ENCODE assay signal across 9 cellular contexts in genomic region chr5:57889558-57889957, GRCh38.
DNase-seq lines count a peak whose midpoint lies in the region; ATAC-seq and TF ChIP-seq lines count a peak whose summit lies in the region.
"Had no signal": no experiment of that assay in that cellular context is flagged by ENCODE, and none has a peak within 500 bp of the region (broad histone marks: within the 10 kb centered on the region; RNA-seq: fewer than 3 reads in every experiment).

No MANE protein-coding gene starts in this region.

- POLR2A ChIA-PET in AG04450 (lab: Yijun Ruan, JAX) = interaction anchor here (0.6 kb wide), 1 partner anchor 571 kb away, joined by 3 read pairs; no protein-coding TSS in a partner anchor

- peak; percentile 78 for TF ChIP-seq RAD21 in Ishikawa (IDR thresholded peaks at IDR 0.05; ENCODE audit: low read depth)

- peak; percentile 46 for DNase-seq in AG04450 (ENCODE audit: low read depth, low spot score)
- DNase-seq in astrocyte of the cerebellum (ENCODE audit: low read depth) = peak; percentile 87
- DNase-seq in kidney epithelial cell (ENCODE audit: low read depth) = peak; percentile 95
- DNase-seq in esophagus muscularis mucosa (ENCODE audit: extremely low spot score) = no peak
- no peak for DNase-seq in NCI-H1694 treated with DMSO at 0.1 percent for 48 hours (lab: John Stamatoyannopoulos, UW)
- DNase-seq: effector memory CD8-positive, alpha-beta T cell had no signal

- 77% methylated on average over 5 of the region's 5 CpGs for WGBS in esophagus muscularis mucosa

- H3K4me3 ChIP-seq in AG04450 (ENCODE audit: low read depth, low read length) (no peak overlapping the region), astrocyte of the cerebellum (ENCODE audit: low read depth, low read length) (no peak overlapping the region), kidney epithelial cell (ENCODE audit: low read depth, low read length) (no peak overlapping the region), esophagus muscularis mucosa (no peak overlapping the region)

- H3K9me3 ChIP-seq in AG04450 (ENCODE audit: control insufficient read depth, insufficient read depth, low read length) = no peaks in the 10 kb centered on the region
- no peaks in the 10 kb centered on the region for H3K9me3 ChIP-seq in esophagus muscularis mucosa

- TF ChIP-seq EP300 in Ishikawa (IDR thresholded peaks at IDR 0.05; ENCODE audit: borderline replicate concordance) = peak; percentile 63; the same call in 1 of the 2 replicates
- no peak for TF ChIP-seq EP300 in esophagus muscularis mucosa (IDR thresholded peaks at IDR 0.05)

- no peak for TF ChIP-seq POLR2A in esophagus muscularis mucosa (IDR thresholded peaks at IDR 0.05; ENCODE audit: low read depth)

- TF ChIP-seq CTCF in AG04450 (IDR thresholded peaks at IDR 0.05; ENCODE audit: low read depth, low read length) (peak; percentile 43), astrocyte of the cerebellum (IDR thresholded peaks at IDR 0.05; ENCODE audit: low read depth, low read length, missing control alignments) (peak; percentile 44), kidney epithelial cell (IDR thresholded peaks at IDR 0.05; ENCODE audit: insufficient read depth, low read length, poor library complexity, severe bottlenecking) (peak; percentile 34), esophagus muscularis mucosa (IDR thresholded peaks at IDR 0.05) (no peak)

- H3K27me3 ChIP-seq in AG04450 (ENCODE audit: control insufficient read depth, insufficient read depth, low read length) = no peaks in the 10 kb centered on the region
- H3K27me3 ChIP-seq in kidney epithelial cell (ENCODE audit: control insufficient read depth, insufficient read depth, low read length) = no peaks in the 10 kb centered on the region
- H3K27me3 ChIP-seq in esophagus muscularis mucosa = no peaks in the 10 kb centered on the region

- intact Hi-C loops in esophagus muscularis mucosa (cut with DNase I) = loop anchor here (5.0 kb wide), 1 partner anchor 568 kb away; no protein-coding TSS in a partner anchor

- H3K27ac ChIP-seq in AG04450 (ENCODE audit: low read depth, low read length) (no peak overlapping the region), esophagus muscularis mucosa (replicated peaks in 1 of 4) (no peak overlapping the region)

- CTCF ChIA-PET in AG04450 (lab: Charles Lee) = interaction anchor here (0.6 kb wide), 1 partner anchor 592 kb away, joined by 3 read pairs; no protein-coding TSS in a partner anchor

- H3K36me3 ChIP-seq in kidney epithelial cell (ENCODE audit: control insufficient read depth, insufficient read depth, low read length) (no peaks in the 10 kb centered on the region), esophagus muscularis mucosa (no peaks in the 10 kb centered on the region)

- H3K4me1 ChIP-seq in esophagus muscularis mucosa = no peaks in the 10 kb centered on the region

- in situ Hi-C loops in astrocyte of the cerebellum (cut with HindIII; ENCODE audit: low sequenced_read_pairs) = no loop called here

- ATAC-seq in HG03460 (IDR thresholded peaks at IDR 0.05; ENCODE audit: unreplicated experiment) (no peak), HG03045 (IDR thresholded peaks at IDR 0.05; ENCODE audit: unreplicated experiment) (no peak)
- ATAC-seq: effector memory CD8-positive, alpha-beta T cell had no signal

TF ChIP-seq in Ishikawa, 13 proteins besides CTCF, POLR2A, EP300 and RAD21:
- TF ChIP-seq MAX (IDR thresholded peaks at IDR 0.05) = peak; percentile 81
- TF ChIP-seq TAF1 (IDR thresholded peaks at IDR 0.05; ENCODE audit: low read depth) = no peak
- no peak for TF ChIP-seq ZBTB7A (IDR thresholded peaks at IDR 0.05; ENCODE audit: low read depth)
- TF ChIP-seq CEBPB (IDR thresholded peaks at IDR 0.05) = no peak
- TF ChIP-seq TEAD4 (IDR thresholded peaks at IDR 0.05) = peak; percentile 88
- no peak for TF ChIP-seq YY1 (IDR thresholded peaks at IDR 0.05; ENCODE audit: low read depth)
- no peak for TF ChIP-seq CREB1 (IDR thresholded peaks at IDR 0.05; ENCODE audit: low read depth)
- TF ChIP-seq FOXM1 (IDR thresholded peaks at IDR 0.05; ENCODE audit: borderline replicate concordance, low read depth) = no peak
- TF ChIP-seq REST (IDR thresholded peaks at IDR 0.05; ENCODE audit: low read depth) = no peak
- peak; percentile 41; the same call in 1 of the 2 replicates for TF ChIP-seq TCF12 (IDR thresholded peaks at IDR 0.05; ENCODE audit: low read depth)
- no peak for TF ChIP-seq USF1 (IDR thresholded peaks at IDR 0.05)
- TF ChIP-seq NFIC (IDR thresholded peaks at IDR 0.05) = no peak
- TF ChIP-seq EGR1 (IDR thresholded peaks at IDR 0.05) = no peak

Comparison
In these comparisons a context has a peak if more than half of its experiments do, and no peak if none do; other contexts are left out.
1. DNase-seq: peak in AG04450 (single experiment), astrocyte of the cerebellum (single experiment) and kidney epithelial cell (single experiment); none in esophagus muscularis mucosa (single experiment) and NCI-H1694 treated with DMSO at 0.1 percent for 48 hours (single experiment).
2. CTCF ChIP-seq: peak in AG04450 (single experiment), astrocyte of the cerebellum (single experiment) and kidney epithelial cell (single experiment); none in esophagus muscularis mucosa (0 of 3).